ENCODE assay signal across 8 cellular contexts in genomic region chr9:37511006-37511714, GRCh38. TPM values are rescaled to one million over a fixed set of nuclear protein-coding genes. Genes with fewer than 3 reads are reported as not detected.
A peak's percentile ranks its signal among the peaks of the same experiment; 100 is the strongest.
DNase-seq lines count a peak whose midpoint lies in the region; ATAC-seq and TF ChIP-seq lines count a peak whose summit lies in the region.

No MANE protein-coding gene starts in this region.

- peaks cover 20% of the 10 kb centered on the region for H3K36me3 Mint-ChIP-seq in CD8-positive, alpha-beta T cell

- intact Hi-C loops in CD8-positive, alpha-beta T cell (cut with DNase I, micrococcal nuclease): no loop called here

- H3K27me3 Mint-ChIP-seq in CD8-positive, alpha-beta T cell (ENCODE audit: low read depth): no peaks in the 10 kb centered on the region

- no peaks in the 10 kb centered on the region for H3K4me1 ChIP-seq in CD8-positive, alpha-beta T cell (ENCODE audit: insufficient read depth, low read length)
- no peaks in the 10 kb centered on the region for H3K4me1 ChIP-seq in iPS DF 6.9 (ENCODE audit: control insufficient read depth, insufficient read depth, low read length)

- no peak overlapping the region for H3K4me3 Mint-ChIP-seq in CD8-positive, alpha-beta T cell

- POLR2A ChIA-PET in CD8-positive, alpha-beta T cell (lab: Charles Lee): no interaction called here

- no peaks in the 10 kb centered on the region for H3K36me3 ChIP-seq in CD8-positive, alpha-beta T cell (ENCODE audit: insufficient read depth, low read length)
- H3K36me3 ChIP-seq in iPS DF 6.9 (ENCODE audit: control insufficient read depth, insufficient read depth, low read length): 0 out of 2 replicates have a peak, but pooled peaks cover 2% of the 10 kb centered on the region

- H3K4me3 ChIP-seq in CD8-positive, alpha-beta T cell (ENCODE audit: low read depth, low read length): no peak overlapping the region
- H3K4me3 ChIP-seq in iPS DF 6.9 (ENCODE audit: low read length): no peak overlapping the region

- H3K27me3 ChIP-seq in CD8-positive, alpha-beta T cell (ENCODE audit: insufficient read depth, low read length): no peaks in the 10 kb centered on the region
- no peaks in the 10 kb centered on the region for H3K27me3 ChIP-seq in iPS DF 6.9 (ENCODE audit: control insufficient read depth, insufficient read depth, low read length)

- no peak overlapping the region for H3K27ac Mint-ChIP-seq in CD8-positive, alpha-beta T cell

- peak; percentile 31 for TF ChIP-seq POLR2A in GM19193 (IDR thresholded peaks at IDR 0.05; ENCODE audit: extremely low read depth, insufficient read depth, insufficient read length)

- no peak for TF ChIP-seq CTCF in CD8-positive, alpha-beta T cell (IDR thresholded peaks at IDR 0.05)

- no peak overlapping the region for H3K27ac ChIP-seq in CD8-positive, alpha-beta T cell (ENCODE audit: low read depth, low read length)
- H3K27ac ChIP-seq in iPS DF 6.9 (ENCODE audit: low read length): no peak overlapping the region

- no peaks in the 10 kb centered on the region for H3K9me3 Mint-ChIP-seq in CD8-positive, alpha-beta T cell

- DNase-seq in CD8-positive, alpha-beta T cell: no peak
- peak; percentile 45 for DNase-seq in iPS DF 6.9 (ENCODE audit: low read depth, low spot score)
- no peak for DNase-seq in NCI-H146 treated with DMSO at 0.1 percent for 48 hours (lab: John Stamatoyannopoulos, UW; ENCODE audit: unreplicated experiment)
- no peak for DNase-seq in UCSD-AML1 (lab: John Stamatoyannopoulos, UW; ENCODE audit: unreplicated experiment)

- ATAC-seq in CD8-positive, alpha-beta T cell: peak; percentile 27
- ATAC-seq in SK-N-SH treated with all-trans-retinoic acid at 6 μM for 48 hours: peak; percentile 63
- ATAC-seq in GM19324 (IDR thresholded peaks at IDR 0.05; ENCODE audit: low FRiP score, unreplicated experiment): no peak
- no peak for ATAC-seq in GM18870 (IDR thresholded peaks at IDR 0.05; ENCODE audit: unreplicated experiment)

- CTCF ChIA-PET in CD8-positive, alpha-beta T cell (lab: Charles Lee): interaction anchor here (0.9 to 2.8 kb wide), 2 partner anchors 11 to 96 kb away, joined by 3 to 7 read pairs; no protein-coding TSS in a partner anchor

- peaks cover 9% of the 10 kb centered on the region for H3K4me1 Mint-ChIP-seq in CD8-positive, alpha-beta T cell (ENCODE audit: low read depth)

- no CpG with 5 or more reads among the region's 9 CpGs for WGBS in iPS DF 6.9 (ENCODE audit: insufficient coverage, insufficient read length)

- H3K9me3 ChIP-seq in CD8-positive, alpha-beta T cell (ENCODE audit: low read length): no peaks in the 10 kb centered on the region
- no peaks in the 10 kb centered on the region for H3K9me3 ChIP-seq in iPS DF 6.9 (ENCODE audit: control insufficient read depth, insufficient read depth, low read length)

TF ChIP-seq in SK-N-SH treated with all-trans-retinoic acid at 6 μM for 48 hours, 23 proteins besides CTCF, POLR2A, EP300 and RAD21:
- TF ChIP-seq GLIS3 (CRISPR knock-in tag; IDR thresholded peaks at IDR 0.05): no peak
- TF ChIP-seq PATZ1 (CRISPR knock-in tag; IDR thresholded peaks at IDR 0.05; ENCODE audit: borderline replicate concordance): no peak
- no peak for TF ChIP-seq ZNF70 (CRISPR knock-in tag; IDR thresholded peaks at IDR 0.05)
- no peak for TF ChIP-seq ZC3H10 (CRISPR knock-in tag; IDR thresholded peaks at IDR 0.05)
- no peak for TF ChIP-seq ISL1 (CRISPR knock-in tag; IDR thresholded peaks at IDR 0.05)

RNA-seq across cellular contexts. Expression of gene POLR1E, which starts 25.4 kb away (rescaled TPM):
- total RNA-seq in CD8-positive, alpha-beta T cell: 10 to 100 TPM; 27.2 to 27.8 TPM

RNA-seq across cellular contexts. Expression of gene ZBTB5, which starts 45.9 kb away (rescaled TPM):
- 10 to 100 TPM; 18.5 to 18.7 TPM for total RNA-seq in CD8-positive, alpha-beta T cell

Comparison
In these comparisons a context has a peak if more than half of its experiments do, and no peak if none do; other contexts are left out.
1. ATAC-seq: peak in CD8-positive, alpha-beta T cell (single experiment) and SK-N-SH treated with all-trans-retinoic acid at 6 μM for 48 hours (single experiment); none in GM19324 (single experiment) and GM18870 (single experiment).